ENCODE assay signal across 20 cellular contexts in the genomic region with DNA sequence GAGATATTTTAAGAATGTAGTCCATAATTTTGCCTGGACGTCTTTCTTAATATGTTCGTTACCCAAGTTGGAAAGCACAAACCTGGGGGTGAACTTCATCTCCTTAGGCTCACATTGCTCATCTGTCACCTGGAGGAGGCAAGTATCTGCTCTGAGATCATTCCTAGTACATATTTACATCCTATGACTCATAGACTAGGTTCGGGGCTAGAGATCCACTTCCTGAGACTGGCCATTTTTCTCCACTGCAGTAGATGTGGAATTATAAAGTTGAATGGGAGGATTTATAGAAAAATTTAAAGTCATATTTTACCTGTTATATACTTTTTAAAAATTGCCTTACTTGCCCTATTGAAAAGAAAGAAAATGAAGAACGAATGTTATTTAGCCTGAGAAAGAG.
DNase-seq lines count a peak whose midpoint lies in the region; ATAC-seq, FAIRE-seq and TF ChIP-seq lines count a peak whose summit lies in the region.
"Had no signal": no experiment of that assay in that cellular context is flagged by ENCODE, and none has a peak within 500 bp of the region (broad histone marks: within the 10 kb centered on the region; RNA-seq: fewer than 3 reads in every experiment).

No MANE protein-coding gene starts in this region.

- no peaks in the 10 kb centered on the region for H3K9me3 ChIP-seq in RWPE2 (ENCODE audit: severe bottlenecking)
- H3K9me3 ChIP-seq: lower lobe of right lung, psoas muscle had no signal

- TF ChIP-seq CTCF in RWPE2 (IDR thresholded peaks at IDR 0.05; ENCODE audit: poor library complexity, severe bottlenecking) (no peak), fibroblast of pulmonary artery (IDR thresholded peaks at IDR 0.05; ENCODE audit: low read length, missing control alignments) (no peak)

- no peak overlapping the region for H3K4me3 Mint-ChIP-seq in activated naive CD8-positive, alpha-beta T cell treated with anti-CD3 and anti-CD28 coated beads, Interleukin-2, amount 50 U/mL, for 24 hours
- H3K4me3 Mint-ChIP-seq in activated naive CD8-positive, alpha-beta T cell treated with anti-CD3 and anti-CD28 coated beads for 36 hours: no peak overlapping the region
- H3K4me3 Mint-ChIP-seq in T-helper 2 cell treated with Interferon-gamma antibody and Interleukin-4, amounts not matched to agents 5 μg/mL and 100 μg/mL, for 36 hours: no peak overlapping the region
- H3K4me3 Mint-ChIP-seq: activated CD8-positive, alpha-beta T cell treated with anti-CD3 and anti-CD28 coated beads for 36 hours; CD4-positive, alpha-beta memory T cell; natural killer cell had no signal

- H3K9me3 Mint-ChIP-seq in activated naive CD8-positive, alpha-beta T cell treated with anti-CD3 and anti-CD28 coated beads, Interleukin-2, amount 50 U/mL, for 24 hours: no peaks in the 10 kb centered on the region
- peaks cover 1% of the 10 kb centered on the region for H3K9me3 Mint-ChIP-seq in activated naive CD8-positive, alpha-beta T cell treated with anti-CD3 and anti-CD28 coated beads for 36 hours
- H3K9me3 Mint-ChIP-seq in T-helper 2 cell treated with Interferon-gamma antibody and Interleukin-4, amounts not matched to agents 5 μg/mL and 100 μg/mL, for 36 hours: no peaks in the 10 kb centered on the region
- H3K9me3 Mint-ChIP-seq: natural killer cell had no signal

- H3K27me3 ChIP-seq in RWPE2 (ENCODE audit: insufficient read depth, poor library complexity, severe bottlenecking): no peaks in the 10 kb centered on the region

- no peak for FAIRE-seq in urothelium cell line (lab: Jason Lieb, UNC)
- FAIRE-seq: TTC549 had no signal

- H3K4me1 ChIP-seq in RWPE2 (ENCODE audit: insufficient read depth, poor library complexity, severe bottlenecking): peaks cover 36% of the 10 kb centered on the region
- H3K4me1 ChIP-seq: lower lobe of right lung, psoas muscle had no signal

- no peak overlapping the region for H3K27ac Mint-ChIP-seq in activated naive CD8-positive, alpha-beta T cell treated with anti-CD3 and anti-CD28 coated beads, Interleukin-2, amount 50 U/mL, for 24 hours
- no peak overlapping the region for H3K27ac Mint-ChIP-seq in activated naive CD8-positive, alpha-beta T cell treated with anti-CD3 and anti-CD28 coated beads for 36 hours
- H3K27ac Mint-ChIP-seq in T-helper 2 cell treated with Interferon-gamma antibody and Interleukin-4, amounts not matched to agents 5 μg/mL and 100 μg/mL, for 36 hours: no peak overlapping the region
- H3K27ac Mint-ChIP-seq: activated CD8-positive, alpha-beta T cell treated with anti-CD3 and anti-CD28 coated beads for 36 hours; CD4-positive, alpha-beta memory T cell; natural killer cell had no signal

- DNase-seq in activated naive CD8-positive, alpha-beta T cell treated with anti-CD3 and anti-CD28 coated beads, Interleukin-2, amount 50 U/mL, for 24 hours: no peak
- no peak for DNase-seq in activated naive CD8-positive, alpha-beta T cell treated with anti-CD3 and anti-CD28 coated beads for 36 hours
- DNase-seq in RWPE2 (ENCODE audit: low spot score) (no peak), fibroblast of pulmonary artery (ENCODE audit: low read depth) (peak; percentile 44), urothelium cell line (ENCODE audit: low spot score) (peak; percentile 71), ecto neural progenitor cell (ENCODE audit: low spot score) (no peak), T-helper 2 cell (no peak)
- DNase-seq in T-helper 2 cell treated with Interferon-gamma antibody and Interleukin-4, amounts not matched to agents 5 μg/mL and 100 μg/mL, for 36 hours (ENCODE audit: low spot score): no peak
- DNase-seq: 8988T; activated CD8-positive, alpha-beta T cell treated with anti-CD3 and anti-CD28 coated beads for 36 hours; anterior cingulate cortex; CD4-positive, alpha-beta memory T cell; GF-D8; KG1; lower lobe of right lung; natural killer cell; NCI-H1417 treated with DMSO at 0.1 percent for 48 hours; psoas muscle had no signal

- no peaks in the 10 kb centered on the region for H3K27me3 Mint-ChIP-seq in activated naive CD8-positive, alpha-beta T cell treated with anti-CD3 and anti-CD28 coated beads, Interleukin-2, amount 50 U/mL, for 24 hours
- H3K27me3 Mint-ChIP-seq in activated naive CD8-positive, alpha-beta T cell treated with anti-CD3 and anti-CD28 coated beads for 36 hours: no peaks in the 10 kb centered on the region
- no peaks in the 10 kb centered on the region for H3K27me3 Mint-ChIP-seq in T-helper 2 cell treated with Interferon-gamma antibody and Interleukin-4, amounts not matched to agents 5 μg/mL and 100 μg/mL, for 36 hours (ENCODE audit: low read depth)
- H3K27me3 Mint-ChIP-seq: activated CD8-positive, alpha-beta T cell treated with anti-CD3 and anti-CD28 coated beads for 36 hours; CD4-positive, alpha-beta memory T cell had no signal

- H3K36me3 Mint-ChIP-seq in activated naive CD8-positive, alpha-beta T cell treated with anti-CD3 and anti-CD28 coated beads, Interleukin-2, amount 50 U/mL, for 24 hours (ENCODE audit: low read depth): peaks cover 7% of the 10 kb centered on the region
- H3K36me3 Mint-ChIP-seq in activated naive CD8-positive, alpha-beta T cell treated with anti-CD3 and anti-CD28 coated beads for 36 hours: peaks cover 7% of the 10 kb centered on the region
- no peaks in the 10 kb centered on the region for H3K36me3 Mint-ChIP-seq in T-helper 2 cell treated with Interferon-gamma antibody and Interleukin-4, amounts not matched to agents 5 μg/mL and 100 μg/mL, for 36 hours (ENCODE audit: low read depth)
- H3K36me3 Mint-ChIP-seq: natural killer cell had no signal

- ATAC-seq in activated naive CD8-positive, alpha-beta T cell treated with anti-CD3 and anti-CD28 coated beads, Interleukin-2, amount 50 U/mL, for 24 hours: peak; percentile 61
- ATAC-seq in RWPE2 (ENCODE audit: low read depth): peak; percentile 97
- ATAC-seq: activated CD8-positive, alpha-beta T cell treated with anti-CD3 and anti-CD28 coated beads for 36 hours; lower lobe of right lung; natural killer cell; psoas muscle had no signal

- H3K4me1 Mint-ChIP-seq in activated naive CD8-positive, alpha-beta T cell treated with anti-CD3 and anti-CD28 coated beads, Interleukin-2, amount 50 U/mL, for 24 hours: no peaks in the 10 kb centered on the region
- H3K4me1 Mint-ChIP-seq in activated naive CD8-positive, alpha-beta T cell treated with anti-CD3 and anti-CD28 coated beads for 36 hours: no peaks in the 10 kb centered on the region
- H3K4me1 Mint-ChIP-seq in T-helper 2 cell treated with Interferon-gamma antibody and Interleukin-4, amounts not matched to agents 5 μg/mL and 100 μg/mL, for 36 hours (ENCODE audit: low read depth): peaks cover 4% of the 10 kb centered on the region
- H3K4me1 Mint-ChIP-seq: CD4-positive, alpha-beta memory T cell; natural killer cell had no signal

- H3K36me3 ChIP-seq in RWPE2 (ENCODE audit: low read depth): no peaks in the 10 kb centered on the region
- H3K36me3 ChIP-seq: lower lobe of right lung had no signal

- H3K27ac ChIP-seq in RWPE2 (ENCODE audit: poor library complexity, severe bottlenecking): peak overlapping the region; percentile 78
- H3K27ac ChIP-seq: coronary artery, lower lobe of right lung, psoas muscle had no signal

- H3K4me3 ChIP-seq in RWPE2 (ENCODE audit: severe bottlenecking) (no peak overlapping the region), fibroblast of pulmonary artery (replicated peaks; ENCODE audit: low read depth, low read length) (no peak overlapping the region)
- H3K4me3 ChIP-seq: coronary artery, lower lobe of right lung, psoas muscle had no signal

Comparison
In these comparisons a context has a peak if more than half of its experiments do, and no peak if none do; other contexts are left out.
1. DNase-seq: peak in fibroblast of pulmonary artery (single experiment) and urothelium cell line (single experiment); none in activated naive CD8-positive, alpha-beta T cell treated with anti-CD3 and anti-CD28 coated beads, Interleukin-2, amount 50 U/mL, for 24 hours (single experiment), activated naive CD8-positive, alpha-beta T cell treated with anti-CD3 and anti-CD28 coated beads for 36 hours (single experiment), RWPE2 (single experiment), ecto neural progenitor cell (single experiment), T-helper 2 cell (0 of 5) and T-helper 2 cell treated with Interferon-gamma antibody and Interleukin-4, amounts not matched to agents 5 μg/mL and 100 μg/mL, for 36 hours (single experiment).